ENCODE assay signal across 22 cellular contexts in the genomic region with DNA sequence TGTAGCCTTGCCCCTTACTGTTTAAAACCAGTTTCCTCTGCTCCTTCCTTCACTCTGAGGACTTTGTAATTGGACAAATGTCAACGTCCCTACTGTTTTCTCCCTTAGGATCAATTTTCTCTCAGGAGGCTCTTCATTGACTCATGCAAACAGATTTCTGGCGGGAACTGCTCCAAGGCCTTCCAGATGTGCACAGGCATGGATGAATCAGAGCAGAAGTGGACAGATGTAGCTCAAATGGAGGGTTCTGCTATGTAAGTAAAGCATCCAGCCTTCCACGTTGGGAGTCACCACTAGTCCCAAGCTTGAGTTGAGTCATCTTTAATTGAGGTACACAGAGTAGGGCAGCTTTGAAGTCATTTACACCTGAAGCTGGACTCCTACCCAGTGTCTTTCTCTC. TPM values are rescaled to one million over a fixed set of nuclear protein-coding genes. Genes with fewer than 3 reads are reported as not detected.
A peak's percentile ranks its signal among the peaks of the same experiment; 100 is the strongest.
DNase-seq lines count a peak whose midpoint lies in the region; ATAC-seq and TF ChIP-seq lines count a peak whose summit lies in the region.
"Had no signal": no experiment of that assay in that cellular context is flagged by ENCODE, and none has a peak within 500 bp of the region (broad histone marks: within the 10 kb centered on the region; RNA-seq: fewer than 3 reads in every experiment).

No MANE protein-coding gene starts in this region.

- peak; percentile 34 for ATAC-seq in Right ventricle myocardium inferior
- no peak for ATAC-seq in HG02870 (IDR thresholded peaks at IDR 0.05; ENCODE audit: unreplicated experiment)
- ATAC-seq in HG03520 (IDR thresholded peaks at IDR 0.05; ENCODE audit: unreplicated experiment), result no peak
- no peak for ATAC-seq in HG03442 (IDR thresholded peaks at IDR 0.05; ENCODE audit: unreplicated experiment)
- ATAC-seq: PC-3, T-cell had no signal

- H3K9me2 ChIP-seq in GM23248 (ENCODE audit: insufficient read depth), result no peaks in the 10 kb centered on the region
- H3K9me2 ChIP-seq: SK-N-SH had no signal

- in situ Hi-C loops in GM23248 (cut with MboI), result no loop called here

- no peak overlapping the region for H3K4me3 ChIP-seq in left ventricle myocardium inferior
- no peak overlapping the region for H3K4me3 ChIP-seq in GM23248
- H3K4me3 ChIP-seq: BLaER1 treated with 17β-estradiol and CSF1 and Interleukin-3, amounts not matched to agents 10 nM and 100 nM had no signal

- no peaks in the 10 kb centered on the region for H3K79me2 ChIP-seq in GM23248 (ENCODE audit: insufficient read depth)

- 3% methylated on average over 3 of the region's 3 CpGs for WGBS in GM23248 (ENCODE audit: low coverage in 1 of 2, low lambda C conversion rate in 2 of 2, missing lambda C conversion rate in 2 of 2), 2 experiments

- intact Hi-C loops in Right ventricle myocardium inferior (cut with DNase I), result no loop called here
- intact Hi-C loops in left ventricle myocardium inferior (cut with micrococcal nuclease), result no loop called here

- H2AFZ ChIP-seq in GM23248, result no peak overlapping the region

- H3K4me1 Mint-ChIP-seq in nephron progenitor cell, result peaks cover 11% of the 10 kb centered on the region

- no peaks in the 10 kb centered on the region for H4K20me1 ChIP-seq in GM23248 (ENCODE audit: insufficient read depth)
- H4K20me1 ChIP-seq: BLaER1 treated with 17β-estradiol and CSF1 and Interleukin-3, amounts not matched to agents 10 nM and 100 nM had no signal

- H3K9ac ChIP-seq in GM23248, result no peak overlapping the region
- H3K9ac ChIP-seq: BLaER1 treated with 17β-estradiol and CSF1 and Interleukin-3, amounts not matched to agents 10 nM and 100 nM; SK-N-SH had no signal

- peak overlapping the region; percentile 83 for H3K27ac Mint-ChIP-seq in nephron progenitor cell
- H3K27ac Mint-ChIP-seq: HFFc6, T-cell had no signal

- H3K36me3 Mint-ChIP-seq in nephron progenitor cell (ENCODE audit: low read depth), result peaks cover 4% of the 10 kb centered on the region
- H3K36me3 Mint-ChIP-seq: CD4-positive, alpha-beta memory T cell; T-cell had no signal

- DNase-seq in Right ventricle myocardium inferior (ENCODE audit: missing footprints) (no peak), left ventricle myocardium inferior (no peak), GM23248 (peak; percentile 32), RPMI7951 (ENCODE audit: low read depth) (peak; percentile 49), nephron progenitor cell (no peak)
- DNase-seq: Caco-2; CD4-positive, alpha-beta memory T cell; DMS153; HFFc6; KG1; NCI-H1105; NCI-H2029 treated with DMSO at 0.1 percent for 48 hours; NCI-H524 treated with DMSO at 0.1 percent for 48 hours; PC-3; SIG-M5; SK-N-SH; T-cell had no signal

- no peaks in the 10 kb centered on the region for H3F3A ChIP-seq in GM23248 (ENCODE audit: insufficient read depth)

- peaks cover 2% of the 10 kb centered on the region for H3K27me3 Mint-ChIP-seq in nephron progenitor cell (ENCODE audit: low read depth, poor library complexity)

- H3K27me3 ChIP-seq in left ventricle myocardium inferior (ENCODE audit: low read depth) (peaks cover 35% of the 10 kb centered on the region), GM23248 (replicated peaks; ENCODE audit: insufficient read depth) (no peaks in the 10 kb centered on the region)
- H3K27me3 ChIP-seq: BLaER1 treated with 17β-estradiol and CSF1 and Interleukin-3, amounts not matched to agents 10 nM and 100 nM had no signal

- H3K9me3 ChIP-seq in left ventricle myocardium inferior (replicated peaks), result no peaks in the 10 kb centered on the region
- no peaks in the 10 kb centered on the region for H3K9me3 ChIP-seq in GM23248 (ENCODE audit: low read depth)
- H3K9me3 ChIP-seq: Caco-2, SK-N-SH had no signal

- H3K4me1 ChIP-seq in left ventricle myocardium inferior (no peaks in the 10 kb centered on the region), GM23248 (ENCODE audit: insufficient read depth) (no peaks in the 10 kb centered on the region)
- H3K4me1 ChIP-seq: Caco-2 had no signal

- H3K4me2 ChIP-seq in GM23248 (ENCODE audit: unreplicated experiment), result no peak overlapping the region
- H3K4me2 ChIP-seq: BLaER1 treated with 17β-estradiol and CSF1 and Interleukin-3, amounts not matched to agents 10 nM and 100 nM; SK-N-SH had no signal

- H3K36me3 ChIP-seq in left ventricle myocardium inferior (no peaks in the 10 kb centered on the region), GM23248 (ENCODE audit: low read depth) (no peaks in the 10 kb centered on the region)
- H3K36me3 ChIP-seq: BLaER1 treated with 17β-estradiol and CSF1 and Interleukin-3, amounts not matched to agents 10 nM and 100 nM had no signal

- TF ChIP-seq CTCF in left ventricle myocardium inferior (IDR thresholded peaks at IDR 0.05; ENCODE audit: borderline replicate concordance), result no peak
- TF ChIP-seq CTCF in nephron progenitor cell (IDR thresholded peaks at IDR 0.05), result no peak

- peaks cover 32% of the 10 kb centered on the region for H3K9me3 Mint-ChIP-seq in nephron progenitor cell
- H3K9me3 Mint-ChIP-seq: HFFc6 had no signal

- H3K27ac ChIP-seq in left ventricle myocardium inferior (replicated peaks) (no peak overlapping the region), GM23248 (no peak overlapping the region)
- H3K27ac ChIP-seq: BLaER1 treated with 17β-estradiol and CSF1 and Interleukin-3, amounts not matched to agents 10 nM and 100 nM; RWPE1 had no signal

- no peak overlapping the region for H3K4me3 Mint-ChIP-seq in nephron progenitor cell
- H3K4me3 Mint-ChIP-seq: CD4-positive, alpha-beta memory T cell; HFFc6; T-cell had no signal

RNA-seq across cellular contexts. Expression of gene ZDBF2, which starts 34.1 kb away (rescaled TPM):
- total RNA-seq in Right ventricle myocardium inferior, result 7.0 TPM
- total RNA-seq in left ventricle myocardium inferior, result 8.3 TPM
- total RNA-seq in GM23248 (2014; rRNA removed; shearing (Covaris generic)), result 9.1 and 10.2 TPM in 2 replicates
- 2.5 and 3.0 TPM in 2 replicates for polyA plus RNA-seq in GM23248 (2016; fragmentation: Nextera tagmentation; extraction: Ambion mirVana)
- total RNA-seq in RPMI7951 (2014; rRNA removed; shearing (Covaris generic)), result 9.6 and 10.0 TPM in 2 replicates

Comparison
In these comparisons a context has a peak if more than half of its experiments do, and no peak if none do; other contexts are left out.
1. DNase-seq: peak in GM23248 (single experiment) and RPMI7951 (single experiment); none in Right ventricle myocardium inferior (single experiment), left ventricle myocardium inferior (single experiment) and nephron progenitor cell (single experiment).